ENCODE assay signal across 10 cellular contexts in genomic region chr12:99985631-99986030, GRCh38. TPM values are rescaled to one million over a fixed set of nuclear protein-coding genes. Genes with fewer than 3 reads are reported as not detected.
DNase-seq lines count a peak whose midpoint lies in the region; ATAC-seq, FAIRE-seq and TF ChIP-seq lines count a peak whose summit lies in the region.
"Had no signal": no experiment of that assay in that cellular context is flagged by ENCODE, and none has a peak within 500 bp of the region (broad histone marks: within the 10 kb centered on the region; RNA-seq: fewer than 3 reads in every experiment).

No MANE protein-coding gene starts in this region.

- no peaks in the 10 kb centered on the region for H3K36me3 Mint-ChIP-seq in activated CD4-positive, alpha-beta T cell treated with anti-CD3 and anti-CD28 coated beads, Interleukin-2, amount 10 ng/mL, durations not matched to agents 7 days and 5 days (ENCODE audit: low read depth)
- no peaks in the 10 kb centered on the region for H3K36me3 Mint-ChIP-seq in WTC11

- peaks cover 46% of the 10 kb centered on the region for H3K27me3 Mint-ChIP-seq in activated CD4-positive, alpha-beta T cell treated with anti-CD3 and anti-CD28 coated beads, Interleukin-2, amount 10 ng/mL, durations not matched to agents 7 days and 5 days
- H3K27me3 Mint-ChIP-seq in WTC11 (ENCODE audit: low read depth) = peaks cover 37% of the 10 kb centered on the region
- peaks cover 56% of the 10 kb centered on the region for H3K27me3 Mint-ChIP-seq in stimulated activated naive CD8-positive, alpha-beta T cell treated with anti-CD3 and anti-CD28 coated beads, Interleukin-15, amount 100 ng/mL, for 72 hours

- H3K9me3 ChIP-seq in iPS-18a (ENCODE audit: control insufficient read depth, low read depth, low read length) (no peaks in the 10 kb centered on the region), pancreas (no peaks in the 10 kb centered on the region)

- TF ChIP-seq CTCF in WTC11 (IDR thresholded peaks at IDR 0.05) (no peak), pancreas (IDR thresholded peaks at IDR 0.05) (no peak)

- DNase-seq in activated CD4-positive, alpha-beta T cell treated with anti-CD3 and anti-CD28 coated beads, Interleukin-2, amount 10 ng/mL, durations not matched to agents 7 days and 5 days = no peak
- DNase-seq in activated CD4-positive, alpha-beta T cell treated with anti-CD3 and anti-CD28 coated beads, Interleukin-2, amount 50 U/mL, for 48 hours = no peak
- DNase-seq in WTC11 (ENCODE audit: low spot score) (no peak), NCI-H2081 treated with DMSO at 0.1 percent for 48 hours (lab: John Stamatoyannopoulos, UW) (no peak), pancreas (no peak)
- no peak for DNase-seq in stimulated activated naive CD8-positive, alpha-beta T cell treated with anti-CD3 and anti-CD28 coated beads, Interleukin-15, amount 100 ng/mL, for 72 hours
- DNase-seq in activated effector memory CD4-positive, alpha-beta T cell treated with anti-CD3 and anti-CD28 coated beads, Interleukin-2, amount 50 U/mL, for 16 hours = no peak
- DNase-seq: activated gamma-delta T cell had no signal

- FAIRE-seq in pancreas (lab: Jason Lieb, UNC) = no peak

- CTCF ChIA-PET in activated CD4-positive, alpha-beta T cell treated with anti-CD3 and anti-CD28 coated beads, Interleukin-2, amount 10 ng/mL, durations not matched to agents 7 days and 5 days (lab: Charles Lee) = no interaction called here
- CTCF ChIA-PET in WTC11 (lab: Charles Lee) = no interaction called here

- 66% methylated on average over 3 of the region's 3 CpGs for WGBS in pancreas, 2 donors

- H3K27ac Mint-ChIP-seq in activated CD4-positive, alpha-beta T cell treated with anti-CD3 and anti-CD28 coated beads, Interleukin-2, amount 10 ng/mL, durations not matched to agents 7 days and 5 days = no peak overlapping the region
- no peak overlapping the region for H3K27ac Mint-ChIP-seq in WTC11
- H3K27ac Mint-ChIP-seq in stimulated activated naive CD8-positive, alpha-beta T cell treated with anti-CD3 and anti-CD28 coated beads, Interleukin-15, amount 100 ng/mL, for 72 hours = no peak overlapping the region

- intact Hi-C loops in pancreas (cut with DNase I) = no loop called here

- peak overlapping the region; percentile 60 for H3K4me3 Mint-ChIP-seq in activated CD4-positive, alpha-beta T cell treated with anti-CD3 and anti-CD28 coated beads, Interleukin-2, amount 10 ng/mL, durations not matched to agents 7 days and 5 days
- peak overlapping the region; percentile 76 for H3K4me3 Mint-ChIP-seq in WTC11
- H3K4me3 Mint-ChIP-seq in stimulated activated naive CD8-positive, alpha-beta T cell treated with anti-CD3 and anti-CD28 coated beads, Interleukin-15, amount 100 ng/mL, for 72 hours = peak overlapping the region; percentile 59 to 66

- H3K27me3 ChIP-seq in iPS-18a (ENCODE audit: control insufficient read depth, insufficient read depth, low read length) (peaks cover 35% of the 10 kb centered on the region), pancreas (no peaks in the 10 kb centered on the region)

- H3K9ac ChIP-seq in iPS-18a (ENCODE audit: low read length) = peak overlapping the region; percentile 39

- H3K4me1 ChIP-seq in iPS-18a (ENCODE audit: control insufficient read depth, low read depth, low read length) (peaks cover 8% of the 10 kb centered on the region), pancreas (no peaks in the 10 kb centered on the region)

- no peak for ATAC-seq in WTC11
- ATAC-seq in stimulated activated naive CD8-positive, alpha-beta T cell treated with anti-CD3 and anti-CD28 coated beads, Interleukin-15, amount 100 ng/mL, for 72 hours = no peak
- no peak for ATAC-seq in pancreas

- H3K4me3 ChIP-seq in iPS-18a (ENCODE audit: low read length) = peak overlapping the region; percentile 76
- peak overlapping the region in 2 of 4 donors; percentile 42 to 58 for H3K4me3 ChIP-seq in pancreas

- peaks cover 13% of the 10 kb centered on the region for H3K4me1 Mint-ChIP-seq in activated CD4-positive, alpha-beta T cell treated with anti-CD3 and anti-CD28 coated beads, Interleukin-2, amount 10 ng/mL, durations not matched to agents 7 days and 5 days
- H3K4me1 Mint-ChIP-seq in WTC11 = peaks cover 18% of the 10 kb centered on the region
- peaks cover 13% of the 10 kb centered on the region for H3K4me1 Mint-ChIP-seq in stimulated activated naive CD8-positive, alpha-beta T cell treated with anti-CD3 and anti-CD28 coated beads, Interleukin-15, amount 100 ng/mL, for 72 hours

- H3K9me3 Mint-ChIP-seq in activated CD4-positive, alpha-beta T cell treated with anti-CD3 and anti-CD28 coated beads, Interleukin-2, amount 10 ng/mL, durations not matched to agents 7 days and 5 days = no peaks in the 10 kb centered on the region
- no peaks in the 10 kb centered on the region for H3K9me3 Mint-ChIP-seq in WTC11
- no peaks in the 10 kb centered on the region for H3K9me3 Mint-ChIP-seq in stimulated activated naive CD8-positive, alpha-beta T cell treated with anti-CD3 and anti-CD28 coated beads, Interleukin-15, amount 100 ng/mL, for 72 hours

- H3K27ac ChIP-seq in iPS-18a (ENCODE audit: low read length) (no peak overlapping the region), pancreas (no peak overlapping the region)
- H3K27ac ChIP-seq: HL-60 had no signal

- H3K36me3 ChIP-seq in iPS-18a (ENCODE audit: control insufficient read depth, low read depth, low read length) (no peaks in the 10 kb centered on the region), pancreas (no peaks in the 10 kb centered on the region)

- POLR2A ChIA-PET in activated CD4-positive, alpha-beta T cell treated with anti-CD3 and anti-CD28 coated beads, Interleukin-2, amount 10 ng/mL, durations not matched to agents 7 days and 5 days (lab: Charles Lee) = no interaction called here
- POLR2A ChIA-PET in WTC11 (lab: Charles Lee) = no interaction called here

TF ChIP-seq in WTC11, 78 proteins besides CTCF, POLR2A, EP300 and RAD21:
- TF ChIP-seq SOX15 (CRISPR knock-in tag; IDR thresholded peaks at IDR 0.05) = no peak
- TF ChIP-seq, protein P1, sequence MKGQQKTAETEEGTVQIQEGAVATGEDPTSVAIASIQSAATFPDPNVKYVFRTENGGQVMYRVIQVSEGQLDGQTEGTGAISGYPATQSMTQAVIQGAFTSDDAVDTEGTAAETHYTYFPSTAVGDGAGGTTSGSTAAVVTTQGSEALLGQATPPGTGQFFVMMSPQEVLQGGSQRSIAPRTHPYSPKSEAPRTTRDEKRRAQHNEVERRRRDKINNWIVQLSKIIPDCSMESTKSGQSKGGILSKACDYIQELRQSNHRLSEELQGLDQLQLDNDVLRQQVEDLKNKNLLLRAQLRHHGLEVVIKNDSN (CRISPR knock-in tag; IDR thresholded peaks at IDR 0.05) = no peak
- TF ChIP-seq ZNF219 (CRISPR knock-in tag; IDR thresholded peaks at IDR 0.05; ENCODE audit: borderline replicate concordance) = no peak
TF ChIP-seq in WTC11: peak in this region for 0.

RNA-seq across cellular contexts. Expression of gene ANKS1B, which starts 0.9 kb away (rescaled TPM):
- total RNA-seq in activated CD4-positive, alpha-beta T cell treated with anti-CD3 and anti-CD28 coated beads, Interleukin-2, amount 10 ng/mL, durations not matched to agents 7 days and 5 days = under 1 TPM; 0.17 to 0.25 TPM
- total RNA-seq in WTC11 (2021) (5.4 to 6.7 TPM (median 5.8 TPM) in 3 replicates), pancreas (1 to 10 TPM; 1.5 to 3.2 (median 2.0) TPM)
- polyA plus RNA-seq in pancreas = 1 to 10 TPM in 1 of 2 donors, under 1 TPM in 1; 0.49 to 2.1 TPM
